6 cellular contexts compared by ENCODE assay signal in genomic region chr15:44988184-44988869, GRCh38. TPM values are rescaled to one million over a fixed set of nuclear protein-coding genes. Genes with fewer than 3 reads are reported as not detected.
"Had no signal": no experiment of that assay in that cellular context is flagged by ENCODE, and none has a peak within 500 bp of the region (broad histone marks: within the 10 kb centered on the region; RNA-seq: fewer than 3 reads in every experiment).

No MANE protein-coding gene starts in this region.

RNA-seq across cellular contexts. Expression of gene TERB2, which starts 31.8 kb away (rescaled TPM):
- total RNA-seq: NCI-H460, PC-9, Peyer's patch, Right ventricle myocardium inferior, RPMI7951, SJCRH30 had no signal
